1 cellular context compared by ENCODE assay signal in the genomic region with DNA sequence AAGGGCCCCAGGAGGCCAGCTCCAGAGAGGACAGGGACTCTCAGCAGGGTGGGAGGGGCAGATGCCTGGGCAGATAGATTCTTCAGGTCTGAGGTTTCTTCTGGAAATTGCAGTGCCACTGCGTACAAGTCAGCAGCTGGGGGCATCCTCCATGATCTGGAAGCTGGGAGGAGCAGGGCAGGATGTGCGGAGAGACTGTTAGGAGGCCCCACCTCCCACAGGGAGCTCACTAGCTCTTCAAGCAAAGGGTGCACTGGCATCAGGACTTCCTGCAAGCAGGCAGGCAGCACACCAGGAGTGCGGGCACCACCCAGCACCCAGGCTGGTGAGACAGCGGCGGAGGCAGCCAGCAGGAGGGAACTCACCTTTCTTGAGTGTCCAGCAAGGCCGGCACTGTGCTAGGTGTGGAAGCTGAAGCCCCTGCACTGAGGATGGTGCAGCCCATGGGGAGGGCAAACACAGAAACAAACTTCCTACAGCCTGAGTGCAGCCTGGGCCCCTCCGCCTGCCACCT.
TF ChIP-seq lines count a peak whose summit lies in the region.

No MANE protein-coding gene starts in this region.

TF ChIP-seq in HepG2, 621 proteins besides CTCF, POLR2A, EP300 and RAD21 (continued from another document):
- TF ChIP-seq, protein P1, sequence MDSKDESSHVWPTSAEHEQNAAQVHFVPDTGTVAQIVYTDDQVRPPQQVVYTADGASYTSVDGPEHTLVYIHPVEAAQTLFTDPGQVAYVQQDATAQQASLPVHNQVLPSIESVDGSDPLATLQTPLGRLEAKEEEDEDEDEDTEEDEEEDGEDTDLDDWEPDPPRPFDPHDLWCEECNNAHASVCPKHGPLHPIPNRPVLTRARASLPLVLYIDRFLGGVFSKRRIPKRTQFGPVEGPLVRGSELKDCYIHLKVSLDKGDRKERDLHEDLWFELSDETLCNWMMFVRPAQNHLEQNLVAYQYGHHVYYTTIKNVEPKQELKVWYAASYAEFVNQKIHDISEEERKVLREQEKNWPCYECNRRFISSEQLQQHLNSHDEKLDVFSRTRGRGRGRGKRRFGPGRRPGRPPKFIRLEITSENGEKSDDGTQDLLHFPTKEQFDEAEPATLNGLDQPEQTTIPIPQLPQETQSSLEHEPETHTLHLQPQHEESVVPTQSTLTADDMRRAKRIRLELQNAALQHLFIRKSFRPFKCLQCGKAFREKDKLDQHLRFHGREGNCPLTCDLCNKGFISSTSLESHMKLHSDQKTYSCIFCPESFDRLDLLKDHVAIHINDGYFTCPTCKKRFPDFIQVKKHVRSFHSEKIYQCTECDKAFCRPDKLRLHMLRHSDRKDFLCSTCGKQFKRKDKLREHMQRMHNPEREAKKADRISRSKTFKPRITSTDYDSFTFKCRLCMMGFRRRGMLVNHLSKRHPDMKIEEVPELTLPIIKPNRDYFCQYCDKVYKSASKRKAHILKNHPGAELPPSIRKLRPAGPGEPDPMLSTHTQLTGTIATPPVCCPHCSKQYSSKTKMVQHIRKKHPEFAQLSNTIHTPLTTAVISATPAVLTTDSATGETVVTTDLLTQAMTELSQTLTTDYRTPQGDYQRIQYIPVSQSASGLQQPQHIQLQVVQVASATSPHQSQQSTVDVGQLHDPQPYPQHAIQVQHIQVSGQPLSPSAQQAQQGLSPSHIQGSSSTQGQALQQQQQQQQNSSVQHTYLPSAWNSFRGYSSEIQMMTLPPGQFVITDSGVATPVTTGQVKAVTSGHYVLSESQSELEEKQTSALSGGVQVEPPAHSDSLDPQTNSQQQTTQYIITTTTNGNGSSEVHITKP (CRISPR knock-in tag; IDR thresholded peaks at IDR 0.05; ENCODE audit: low read depth), result 0 out of 2 replicates have a peak, but pooled peaks have one; percentile 16
- TF ChIP-seq HNRNPL (IDR thresholded peaks at IDR 0.05; ENCODE audit: low read depth, low read length), result peak; percentile 65; the same call in 1 of the 2 replicates
- TF ChIP-seq, protein P2, sequence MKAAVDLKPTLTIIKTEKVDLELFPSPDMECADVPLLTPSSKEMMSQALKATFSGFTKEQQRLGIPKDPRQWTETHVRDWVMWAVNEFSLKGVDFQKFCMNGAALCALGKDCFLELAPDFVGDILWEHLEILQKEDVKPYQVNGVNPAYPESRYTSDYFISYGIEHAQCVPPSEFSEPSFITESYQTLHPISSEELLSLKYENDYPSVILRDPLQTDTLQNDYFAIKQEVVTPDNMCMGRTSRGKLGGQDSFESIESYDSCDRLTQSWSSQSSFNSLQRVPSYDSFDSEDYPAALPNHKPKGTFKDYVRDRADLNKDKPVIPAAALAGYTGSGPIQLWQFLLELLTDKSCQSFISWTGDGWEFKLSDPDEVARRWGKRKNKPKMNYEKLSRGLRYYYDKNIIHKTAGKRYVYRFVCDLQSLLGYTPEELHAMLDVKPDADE (CRISPR knock-in tag; IDR thresholded peaks at IDR 0.05), result no peak
- TF ChIP-seq, protein P3, sequence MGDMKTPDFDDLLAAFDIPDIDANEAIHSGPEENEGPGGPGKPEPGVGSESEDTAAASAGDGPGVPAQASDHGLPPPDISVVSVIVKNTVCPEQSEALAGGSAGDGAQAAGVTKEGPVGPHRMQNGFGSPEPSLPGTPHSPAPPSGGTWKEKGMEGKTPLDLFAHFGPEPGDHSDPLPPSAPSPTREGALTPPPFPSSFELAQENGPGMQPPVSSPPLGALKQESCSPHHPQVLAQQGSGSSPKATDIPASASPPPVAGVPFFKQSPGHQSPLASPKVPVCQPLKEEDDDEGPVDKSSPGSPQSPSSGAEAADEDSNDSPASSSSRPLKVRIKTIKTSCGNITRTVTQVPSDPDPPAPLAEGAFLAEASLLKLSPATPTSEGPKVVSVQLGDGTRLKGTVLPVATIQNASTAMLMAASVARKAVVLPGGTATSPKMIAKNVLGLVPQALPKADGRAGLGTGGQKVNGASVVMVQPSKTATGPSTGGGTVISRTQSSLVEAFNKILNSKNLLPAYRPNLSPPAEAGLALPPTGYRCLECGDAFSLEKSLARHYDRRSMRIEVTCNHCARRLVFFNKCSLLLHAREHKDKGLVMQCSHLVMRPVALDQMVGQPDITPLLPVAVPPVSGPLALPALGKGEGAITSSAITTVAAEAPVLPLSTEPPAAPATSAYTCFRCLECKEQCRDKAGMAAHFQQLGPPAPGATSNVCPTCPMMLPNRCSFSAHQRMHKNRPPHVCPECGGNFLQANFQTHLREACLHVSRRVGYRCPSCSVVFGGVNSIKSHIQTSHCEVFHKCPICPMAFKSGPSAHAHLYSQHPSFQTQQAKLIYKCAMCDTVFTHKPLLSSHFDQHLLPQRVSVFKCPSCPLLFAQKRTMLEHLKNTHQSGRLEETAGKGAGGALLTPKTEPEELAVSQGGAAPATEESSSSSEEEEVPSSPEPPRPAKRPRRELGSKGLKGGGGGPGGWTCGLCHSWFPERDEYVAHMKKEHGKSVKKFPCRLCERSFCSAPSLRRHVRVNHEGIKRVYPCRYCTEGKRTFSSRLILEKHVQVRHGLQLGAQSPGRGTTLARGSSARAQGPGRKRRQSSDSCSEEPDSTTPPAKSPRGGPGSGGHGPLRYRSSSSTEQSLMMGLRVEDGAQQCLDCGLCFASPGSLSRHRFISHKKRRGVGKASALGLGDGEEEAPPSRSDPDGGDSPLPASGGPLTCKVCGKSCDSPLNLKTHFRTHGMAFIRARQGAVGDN (CRISPR knock-in tag; IDR thresholded peaks at IDR 0.05), result peak; percentile 47
- peak; percentile 29; the same call in 1 of the 2 replicates for TF ChIP-seq ZNF839 (CRISPR knock-in tag; IDR thresholded peaks at IDR 0.05; ENCODE audit: borderline replicate concordance)
- peak; percentile 16; the same call in 1 of the 2 replicates for TF ChIP-seq ZNF274 (CRISPR knock-in tag; IDR thresholded peaks at IDR 0.05)
- no peak for TF ChIP-seq STAT5B (CRISPR knock-in tag; IDR thresholded peaks at IDR 0.05)
- TF ChIP-seq, protein P4, sequence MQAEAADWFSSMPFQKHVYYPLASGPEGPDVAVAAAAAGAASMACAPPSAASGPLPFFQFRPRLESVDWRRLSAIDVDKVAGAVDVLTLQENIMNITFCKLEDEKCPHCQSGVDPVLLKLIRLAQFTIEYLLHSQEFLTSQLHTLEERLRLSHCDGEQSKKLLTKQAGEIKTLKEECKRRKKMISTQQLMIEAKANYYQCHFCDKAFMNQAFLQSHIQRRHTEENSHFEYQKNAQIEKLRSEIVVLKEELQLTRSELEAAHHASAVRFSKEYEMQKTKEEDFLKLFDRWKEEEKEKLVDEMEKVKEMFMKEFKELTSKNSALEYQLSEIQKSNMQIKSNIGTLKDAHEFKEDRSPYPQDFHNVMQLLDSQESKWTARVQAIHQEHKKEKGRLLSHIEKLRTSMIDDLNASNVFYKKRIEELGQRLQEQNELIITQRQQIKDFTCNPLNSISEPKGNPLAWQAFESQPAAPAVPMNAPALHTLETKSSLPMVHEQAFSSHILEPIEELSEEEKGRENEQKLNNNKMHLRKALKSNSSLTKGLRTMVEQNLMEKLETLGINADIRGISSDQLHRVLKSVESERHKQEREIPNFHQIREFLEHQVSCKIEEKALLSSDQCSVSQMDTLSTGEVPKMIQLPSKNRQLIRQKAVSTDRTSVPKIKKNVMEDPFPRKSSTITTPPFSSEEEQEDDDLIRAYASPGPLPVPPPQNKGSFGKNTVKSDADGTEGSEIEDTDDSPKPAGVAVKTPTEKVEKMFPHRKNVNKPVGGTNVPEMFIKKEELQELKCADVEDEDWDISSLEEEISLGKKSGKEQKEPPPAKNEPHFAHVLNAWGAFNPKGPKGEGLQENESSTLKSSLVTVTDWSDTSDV (CRISPR knock-in tag; IDR thresholded peaks at IDR 0.05), result 0 out of 2 replicates have a peak, but pooled peaks have one; percentile 5
- TF ChIP-seq, protein P5, sequence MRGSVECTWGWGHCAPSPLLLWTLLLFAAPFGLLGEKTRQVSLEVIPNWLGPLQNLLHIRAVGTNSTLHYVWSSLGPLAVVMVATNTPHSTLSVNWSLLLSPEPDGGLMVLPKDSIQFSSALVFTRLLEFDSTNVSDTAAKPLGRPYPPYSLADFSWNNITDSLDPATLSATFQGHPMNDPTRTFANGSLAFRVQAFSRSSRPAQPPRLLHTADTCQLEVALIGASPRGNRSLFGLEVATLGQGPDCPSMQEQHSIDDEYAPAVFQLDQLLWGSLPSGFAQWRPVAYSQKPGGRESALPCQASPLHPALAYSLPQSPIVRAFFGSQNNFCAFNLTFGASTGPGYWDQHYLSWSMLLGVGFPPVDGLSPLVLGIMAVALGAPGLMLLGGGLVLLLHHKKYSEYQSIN (CRISPR knock-in tag; IDR thresholded peaks at IDR 0.05; ENCODE audit: borderline replicate concordance), result no peak
